ENCODE assay signal across 1 cellular context in the genomic region with DNA sequence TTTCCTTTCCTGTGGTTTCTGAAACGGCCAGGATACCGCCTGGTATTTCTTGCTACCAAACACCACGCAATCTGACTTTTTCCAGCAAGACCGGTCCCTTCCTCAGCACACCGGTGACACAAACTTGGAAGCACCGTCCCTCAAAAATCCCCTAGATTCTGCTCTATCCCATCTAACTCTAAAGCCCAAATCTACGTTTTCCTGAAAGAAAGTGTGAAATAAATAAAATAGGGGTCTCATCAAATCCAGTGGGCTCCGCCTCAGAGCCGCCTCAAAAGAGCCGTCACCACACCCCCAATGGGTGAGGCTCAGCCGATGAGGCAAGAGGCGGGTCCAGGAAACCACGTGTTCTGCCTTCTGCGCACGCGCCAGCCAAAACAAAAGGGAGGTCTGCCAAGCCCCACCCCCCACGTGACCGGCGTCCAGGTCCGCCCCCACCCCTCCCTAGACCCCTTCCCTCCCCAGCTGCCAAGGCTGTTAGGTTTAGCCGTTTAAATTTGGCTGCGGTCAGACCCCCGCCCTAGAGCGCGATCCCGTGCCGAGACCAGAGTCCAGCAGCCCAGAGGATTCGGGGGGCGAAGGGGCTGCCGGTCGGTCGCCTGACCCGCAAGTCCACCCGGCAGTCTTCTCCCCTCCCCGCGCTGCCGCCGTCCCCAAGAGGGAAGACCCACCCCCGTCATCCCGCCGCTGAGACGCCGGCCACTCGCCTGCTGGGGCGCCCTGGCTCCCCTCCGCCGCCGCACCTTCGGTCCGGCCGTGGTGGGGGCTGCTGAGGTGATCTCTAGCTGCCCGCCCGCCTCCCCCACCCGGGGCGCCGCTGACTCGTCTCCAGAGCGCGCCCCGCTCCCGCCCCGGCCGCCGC.
TF ChIP-seq lines count a peak whose summit lies in the region.

No MANE protein-coding gene starts in this region.

TF ChIP-seq in HepG2, 621 proteins besides CTCF, POLR2A, EP300 and RAD21 (continued from another document and continues in another):
- TF ChIP-seq E2F5 (CRISPR knock-in tag; conservative IDR thresholded peaks at IDR 0.05), result no peak
- no peak for TF ChIP-seq ZNF337 (CRISPR knock-in tag; IDR thresholded peaks at IDR 0.05; ENCODE audit: borderline replicate concordance, low read depth)
- TF ChIP-seq SCMH1 (CRISPR knock-in tag; IDR thresholded peaks at IDR 0.05; ENCODE audit: borderline replicate concordance), result no peak
- no peak for TF ChIP-seq ZNF775 (CRISPR knock-in tag; IDR thresholded peaks at IDR 0.05; ENCODE audit: borderline replicate concordance)
- peak; percentile 88 for TF ChIP-seq ZGPAT (CRISPR knock-in tag; IDR thresholded peaks at IDR 0.05)
- TF ChIP-seq, protein P1, sequence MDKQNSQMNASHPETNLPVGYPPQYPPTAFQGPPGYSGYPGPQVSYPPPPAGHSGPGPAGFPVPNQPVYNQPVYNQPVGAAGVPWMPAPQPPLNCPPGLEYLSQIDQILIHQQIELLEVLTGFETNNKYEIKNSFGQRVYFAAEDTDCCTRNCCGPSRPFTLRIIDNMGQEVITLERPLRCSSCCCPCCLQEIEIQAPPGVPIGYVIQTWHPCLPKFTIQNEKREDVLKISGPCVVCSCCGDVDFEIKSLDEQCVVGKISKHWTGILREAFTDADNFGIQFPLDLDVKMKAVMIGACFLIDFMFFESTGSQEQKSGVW (CRISPR knock-in tag; IDR thresholded peaks at IDR 0.05; ENCODE audit: borderline replicate concordance), result no peak
- no peak for TF ChIP-seq ZNF382 (CRISPR knock-in tag; IDR thresholded peaks at IDR 0.05; ENCODE audit: borderline replicate concordance)
- TF ChIP-seq TARDBP (CRISPR knock-in tag; IDR thresholded peaks at IDR 0.05), result peak; percentile 25; the same call in 1 of the 2 replicates
- TF ChIP-seq TEF (CRISPR knock-in tag; IDR thresholded peaks at IDR 0.05), result peak; percentile 85
- no peak for TF ChIP-seq SRSF4 (IDR thresholded peaks at IDR 0.05; ENCODE audit: low read depth, low read length, poor library complexity, severe bottlenecking)
- no peak for TF ChIP-seq DPF2 (CRISPR knock-in tag; IDR thresholded peaks at IDR 0.05; ENCODE audit: borderline replicate concordance, low read depth)
- TF ChIP-seq PHB2 (IDR thresholded peaks at IDR 0.05; ENCODE audit: partially characterized antibody), result no peak
- TF ChIP-seq MEIS1 (CRISPR knock-in tag; IDR thresholded peaks at IDR 0.05; ENCODE audit: borderline replicate concordance), result no peak
- TF ChIP-seq ZNF569 (CRISPR knock-in tag; IDR thresholded peaks at IDR 0.05; ENCODE audit: borderline replicate concordance), result no peak
- TF ChIP-seq ZNF513 (CRISPR knock-in tag; conservative IDR thresholded peaks at IDR 0.05), result no peak
- TF ChIP-seq GMEB2 (CRISPR knock-in tag; IDR thresholded peaks at IDR 0.05; ENCODE audit: low read depth), result no peak
- TF ChIP-seq, protein P2, sequence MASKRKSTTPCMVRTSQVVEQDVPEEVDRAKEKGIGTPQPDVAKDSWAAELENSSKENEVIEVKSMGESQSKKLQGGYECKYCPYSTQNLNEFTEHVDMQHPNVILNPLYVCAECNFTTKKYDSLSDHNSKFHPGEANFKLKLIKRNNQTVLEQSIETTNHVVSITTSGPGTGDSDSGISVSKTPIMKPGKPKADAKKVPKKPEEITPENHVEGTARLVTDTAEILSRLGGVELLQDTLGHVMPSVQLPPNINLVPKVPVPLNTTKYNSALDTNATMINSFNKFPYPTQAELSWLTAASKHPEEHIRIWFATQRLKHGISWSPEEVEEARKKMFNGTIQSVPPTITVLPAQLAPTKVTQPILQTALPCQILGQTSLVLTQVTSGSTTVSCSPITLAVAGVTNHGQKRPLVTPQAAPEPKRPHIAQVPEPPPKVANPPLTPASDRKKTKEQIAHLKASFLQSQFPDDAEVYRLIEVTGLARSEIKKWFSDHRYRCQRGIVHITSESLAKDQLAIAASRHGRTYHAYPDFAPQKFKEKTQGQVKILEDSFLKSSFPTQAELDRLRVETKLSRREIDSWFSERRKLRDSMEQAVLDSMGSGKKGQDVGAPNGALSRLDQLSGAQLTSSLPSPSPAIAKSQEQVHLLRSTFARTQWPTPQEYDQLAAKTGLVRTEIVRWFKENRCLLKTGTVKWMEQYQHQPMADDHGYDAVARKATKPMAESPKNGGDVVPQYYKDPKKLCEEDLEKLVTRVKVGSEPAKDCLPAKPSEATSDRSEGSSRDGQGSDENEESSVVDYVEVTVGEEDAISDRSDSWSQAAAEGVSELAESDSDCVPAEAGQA (IDR thresholded peaks at IDR 0.05; ENCODE audit: low read depth), result 0 out of 2 replicates have a peak, but pooled peaks have one; percentile 12
- TF ChIP-seq, protein P2 (CRISPR knock-in tag; IDR thresholded peaks at IDR 0.05; ENCODE audit: borderline replicate concordance), result peak; percentile 35; the same call in 1 of the 2 replicates
- no peak for TF ChIP-seq ZNF879 (CRISPR knock-in tag; IDR thresholded peaks at IDR 0.05)
- TF ChIP-seq, protein P3, sequence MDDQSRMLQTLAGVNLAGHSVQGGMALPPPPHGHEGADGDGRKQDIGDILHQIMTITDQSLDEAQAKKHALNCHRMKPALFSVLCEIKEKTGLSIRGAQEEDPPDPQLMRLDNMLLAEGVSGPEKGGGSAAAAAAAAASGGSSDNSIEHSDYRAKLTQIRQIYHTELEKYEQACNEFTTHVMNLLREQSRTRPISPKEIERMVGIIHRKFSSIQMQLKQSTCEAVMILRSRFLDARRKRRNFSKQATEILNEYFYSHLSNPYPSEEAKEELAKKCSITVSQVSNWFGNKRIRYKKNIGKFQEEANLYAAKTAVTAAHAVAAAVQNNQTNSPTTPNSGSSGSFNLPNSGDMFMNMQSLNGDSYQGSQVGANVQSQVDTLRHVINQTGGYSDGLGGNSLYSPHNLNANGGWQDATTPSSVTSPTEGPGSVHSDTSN (CRISPR knock-in tag; IDR thresholded peaks at IDR 0.05; ENCODE audit: borderline replicate concordance), result peak; percentile 29; the same call in 1 of the 2 replicates
- TF ChIP-seq, protein P4, sequence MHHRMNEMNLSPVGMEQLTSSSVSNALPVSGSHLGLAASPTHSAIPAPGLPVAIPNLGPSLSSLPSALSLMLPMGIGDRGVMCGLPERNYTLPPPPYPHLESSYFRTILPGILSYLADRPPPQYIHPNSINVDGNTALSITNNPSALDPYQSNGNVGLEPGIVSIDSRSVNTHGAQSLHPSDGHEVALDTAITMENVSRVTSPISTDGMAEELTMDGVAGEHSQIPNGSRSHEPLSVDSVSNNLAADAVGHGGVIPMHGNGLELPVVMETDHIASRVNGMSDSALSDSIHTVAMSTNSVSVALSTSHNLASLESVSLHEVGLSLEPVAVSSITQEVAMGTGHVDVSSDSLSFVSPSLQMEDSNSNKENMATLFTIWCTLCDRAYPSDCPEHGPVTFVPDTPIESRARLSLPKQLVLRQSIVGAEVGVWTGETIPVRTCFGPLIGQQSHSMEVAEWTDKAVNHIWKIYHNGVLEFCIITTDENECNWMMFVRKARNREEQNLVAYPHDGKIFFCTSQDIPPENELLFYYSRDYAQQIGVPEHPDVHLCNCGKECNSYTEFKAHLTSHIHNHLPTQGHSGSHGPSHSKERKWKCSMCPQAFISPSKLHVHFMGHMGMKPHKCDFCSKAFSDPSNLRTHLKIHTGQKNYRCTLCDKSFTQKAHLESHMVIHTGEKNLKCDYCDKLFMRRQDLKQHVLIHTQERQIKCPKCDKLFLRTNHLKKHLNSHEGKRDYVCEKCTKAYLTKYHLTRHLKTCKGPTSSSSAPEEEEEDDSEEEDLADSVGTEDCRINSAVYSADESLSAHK (CRISPR knock-in tag; IDR thresholded peaks at IDR 0.05; ENCODE audit: borderline replicate concordance), result no peak
- TF ChIP-seq ZNF614 (CRISPR knock-in tag; IDR thresholded peaks at IDR 0.05; ENCODE audit: borderline replicate concordance), result no peak
- TF ChIP-seq AGO1 (IDR thresholded peaks at IDR 0.05; ENCODE audit: low read depth, low read length, poor library complexity, severe bottlenecking), result no peak
- no peak for TF ChIP-seq ZFP36 (IDR thresholded peaks at IDR 0.05; ENCODE audit: borderline replicate concordance, low read depth, low read length, partially characterized antibody)
- no peak for TF ChIP-seq ZNF547 (CRISPR knock-in tag; IDR thresholded peaks at IDR 0.05)
- TF ChIP-seq ATF2 (CRISPR knock-in tag; IDR thresholded peaks at IDR 0.05), result no peak
- TF ChIP-seq ZNF761 (CRISPR knock-in tag; conservative IDR thresholded peaks at IDR 0.05), result no peak
- peak in 1 of 2 experiments; percentile 86; a peak in 2 of 4 replicates for TF ChIP-seq KLF16 (CRISPR knock-in tag; IDR thresholded peaks at IDR 0.05)
- TF ChIP-seq NFYC (CRISPR knock-in tag; IDR thresholded peaks at IDR 0.05), result no peak
- TF ChIP-seq KDM2A (CRISPR knock-in tag; IDR thresholded peaks at IDR 0.05; ENCODE audit: borderline replicate concordance, low read depth), result peak; percentile 90
